8 cellular contexts compared by ENCODE assay signal in the genomic region with DNA sequence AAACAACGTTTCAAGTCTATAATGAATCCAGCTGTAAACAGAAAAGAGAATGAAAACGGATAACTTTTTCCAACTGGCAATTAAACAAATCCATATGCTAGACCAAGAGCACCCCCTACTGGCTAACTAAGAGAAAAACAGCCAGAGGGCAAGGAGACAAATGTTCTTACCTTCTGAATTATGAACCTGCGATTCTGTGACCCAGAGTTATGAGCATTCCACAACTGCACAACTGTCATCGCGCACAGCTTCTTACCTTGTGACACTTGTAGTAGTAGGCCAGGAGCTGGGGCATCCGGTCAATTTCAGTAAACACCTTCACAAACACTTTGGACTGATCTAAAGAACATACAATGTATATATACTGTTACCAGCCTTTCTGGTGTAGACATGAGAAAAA. TPM values are rescaled to one million over a fixed set of nuclear protein-coding genes. Genes with fewer than 3 reads are reported as not detected.
DNase-seq lines count a peak whose midpoint lies in the region; ATAC-seq and TF ChIP-seq lines count a peak whose summit lies in the region.

No MANE protein-coding gene starts in this region.

- no peak overlapping the region for H4K91ac ChIP-seq in trophoblast cell (ENCODE audit: low read depth, low read length)

- no peak overlapping the region for H3K14ac ChIP-seq in trophoblast cell (ENCODE audit: low read length)

- H2BK120ac ChIP-seq in trophoblast cell (ENCODE audit: insufficient read depth, low read length, poor library complexity) = no peak overlapping the region

- H3K79me1 ChIP-seq in trophoblast cell (ENCODE audit: low read length) = no peaks in the 10 kb centered on the region

- DNase-seq in AML-193 (lab: John Stamatoyannopoulos, UW) (peak; percentile 63 to 82), GM12865 (ENCODE audit: low read depth) (peak; percentile 82), NCI-H1930 (lab: John Stamatoyannopoulos, UW) (peak; percentile 58 to 76), fibroblast of villous mesenchyme (ENCODE audit: low read depth) (peak; percentile 78), trophoblast cell (peak; percentile 45 to 91)
- DNase-seq in T-helper 2 cell treated with Interferon-gamma antibody and Interleukin-4, amounts not matched to agents 5 μg/mL and 100 μg/mL, for 36 hours (ENCODE audit: low spot score) = peak; percentile 6
- DNase-seq in activated naive CD4-positive, alpha-beta T cell treated with Interleukin-2 at 50 U/mL for 16 hours = no peak

- H3K4me3 ChIP-seq in GM12865 (ENCODE audit: low read depth, low read length) (no peak overlapping the region), fibroblast of villous mesenchyme (ENCODE audit: low read depth, low read length) (no peak overlapping the region), trophoblast cell (ENCODE audit: low read depth, low read length) (no peak overlapping the region)

- H2BK5ac ChIP-seq in trophoblast cell (ENCODE audit: low read depth, low read length, poor library complexity) = no peak overlapping the region

- no peaks in the 10 kb centered on the region for H3K9me3 ChIP-seq in trophoblast cell (ENCODE audit: insufficient read depth, low read depth, low read length)

- H3K9ac ChIP-seq in trophoblast cell (ENCODE audit: low read length) = no peak overlapping the region

- no peaks in the 10 kb centered on the region for H3K4me1 ChIP-seq in trophoblast cell (ENCODE audit: control insufficient read depth in 1 of 2, insufficient read depth in 2 of 2, low read length in 2 of 2)

- no peak overlapping the region for H3K27ac Mint-ChIP-seq in T-helper 2 cell treated with Interferon-gamma antibody and Interleukin-4, amounts not matched to agents 5 μg/mL and 100 μg/mL, for 36 hours

- H3K27me3 Mint-ChIP-seq in T-helper 2 cell treated with Interferon-gamma antibody and Interleukin-4, amounts not matched to agents 5 μg/mL and 100 μg/mL, for 36 hours (ENCODE audit: low read depth) = no peaks in the 10 kb centered on the region

- no peak for ATAC-seq in GM21528 (IDR thresholded peaks at IDR 0.05; ENCODE audit: low FRiP score, unreplicated experiment)

- no CpG with 5 or more reads among the region's 6 CpGs for WGBS in trophoblast cell (ENCODE audit: extremely low coverage, insufficient coverage, insufficient read length)

- H3K36me3 ChIP-seq in trophoblast cell (ENCODE audit: control insufficient read depth in 1 of 2, insufficient read depth in 2 of 2, low read length in 2 of 2) = peaks cover 19 to 22% of the 10 kb centered on the region in 2 experiments

- peaks cover 25% of the 10 kb centered on the region for H3K36me3 Mint-ChIP-seq in T-helper 2 cell treated with Interferon-gamma antibody and Interleukin-4, amounts not matched to agents 5 μg/mL and 100 μg/mL, for 36 hours (ENCODE audit: low read depth)

- peaks cover 4% of the 10 kb centered on the region for H3K4me1 Mint-ChIP-seq in T-helper 2 cell treated with Interferon-gamma antibody and Interleukin-4, amounts not matched to agents 5 μg/mL and 100 μg/mL, for 36 hours (ENCODE audit: low read depth)

- H2AFZ ChIP-seq in trophoblast cell (ENCODE audit: insufficient read depth, low read length, poor library complexity) = no peak overlapping the region

- H4K12ac ChIP-seq in trophoblast cell (ENCODE audit: low read depth, low read length) = no peak overlapping the region

- H3K23ac ChIP-seq in trophoblast cell (ENCODE audit: low read length) = no peak overlapping the region

- TF ChIP-seq CTCF in GM12865 (IDR thresholded peaks at IDR 0.05; ENCODE audit: insufficient read depth, low read depth, low read length, missing control alignments) (peak; percentile 79), fibroblast of villous mesenchyme (IDR thresholded peaks at IDR 0.05; ENCODE audit: insufficient read depth, low read depth, low read length) (peak; percentile 82)

- H3K27ac ChIP-seq in trophoblast cell (ENCODE audit: low read depth, low read length) = no peak overlapping the region

- no peak overlapping the region for H2BK12ac ChIP-seq in trophoblast cell (ENCODE audit: low read length)

- no peak overlapping the region for H2AK5ac ChIP-seq in trophoblast cell (ENCODE audit: low read length)

- H3K18ac ChIP-seq in trophoblast cell (ENCODE audit: low read length) = no peak overlapping the region

- no peak overlapping the region for H3K4ac ChIP-seq in trophoblast cell (ENCODE audit: low read depth, low read length)

- no peaks in the 10 kb centered on the region for H3K79me2 ChIP-seq in trophoblast cell (ENCODE audit: control insufficient read depth, insufficient read depth, low read length, poor library complexity)

- no peak overlapping the region for H3K4me2 ChIP-seq in trophoblast cell (ENCODE audit: low read length)

- H3K27me3 ChIP-seq in trophoblast cell (ENCODE audit: insufficient read depth, low read length) = no peaks in the 10 kb centered on the region

- no peak overlapping the region for H4K8ac ChIP-seq in trophoblast cell (ENCODE audit: low read depth, low read length)

- H3K9me3 Mint-ChIP-seq in T-helper 2 cell treated with Interferon-gamma antibody and Interleukin-4, amounts not matched to agents 5 μg/mL and 100 μg/mL, for 36 hours = no peaks in the 10 kb centered on the region

- no peak overlapping the region for H3K4me3 Mint-ChIP-seq in T-helper 2 cell treated with Interferon-gamma antibody and Interleukin-4, amounts not matched to agents 5 μg/mL and 100 μg/mL, for 36 hours

RNA-seq across cellular contexts. Expression of a gene that starts 18.6 kb away (rescaled TPM):
- 23.5 and 29.4 TPM in 2 replicates for total RNA-seq in fibroblast of villous mesenchyme
- 9.1 and 9.6 TPM in 2 replicates for polyA plus RNA-seq in trophoblast cell (2013)
